In the genomic region with DNA sequence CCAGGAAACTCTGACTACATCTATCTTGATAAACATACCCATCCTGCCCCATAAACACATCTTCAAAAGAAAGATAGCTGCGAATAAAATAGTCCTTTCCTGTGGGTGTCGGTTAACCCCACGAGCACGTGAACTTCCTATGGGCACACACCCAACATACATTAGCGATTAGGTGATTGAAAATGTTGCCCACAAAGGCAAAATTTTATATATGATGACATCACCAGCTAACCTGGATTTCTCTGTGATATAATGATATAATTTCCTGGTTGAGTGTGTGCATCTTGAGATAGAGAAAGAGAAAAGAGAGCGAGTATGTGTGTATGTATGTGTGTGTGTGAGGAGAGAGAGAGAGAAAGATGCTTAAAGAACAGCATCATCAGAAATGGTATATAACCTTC, we compare ENCODE assay signal across 9 cellular contexts.
DNase-seq lines count a peak whose midpoint lies in the region; ATAC-seq and TF ChIP-seq lines count a peak whose summit lies in the region.
"Had no signal": no experiment of that assay in that cellular context is flagged by ENCODE, and none has a peak within 500 bp of the region (broad histone marks: within the 10 kb centered on the region; RNA-seq: fewer than 3 reads in every experiment).

No MANE protein-coding gene starts in this region.

- H3K9ac ChIP-seq in liver (ENCODE audit: low read depth in 1 of 2, low read length in 2 of 2): peak overlapping the region; percentile 54 to 76

- H3K27me3 Mint-ChIP-seq in chondrocyte (ENCODE audit: low read depth): no peaks in the 10 kb centered on the region

- peaks cover 3% of the 10 kb centered on the region for H3K36me3 Mint-ChIP-seq in chondrocyte (ENCODE audit: low read depth)

- WGBS in liver: 60% methylated on average over 6 of the region's 6 CpGs

- H3K27ac ChIP-seq in Panc1 (ENCODE audit: low read length): peak overlapping the region; percentile 99
- peak overlapping the region; percentile 23 to 27 for H3K27ac ChIP-seq in liver (ENCODE audit: low read depth in 1 of 2, low read length in 2 of 2)

- no peak overlapping the region for H3K4me3 Mint-ChIP-seq in chondrocyte (ENCODE audit: unreplicated experiment)
- H3K4me3 Mint-ChIP-seq: brain had no signal

- no peaks in the 10 kb centered on the region; the same call in none of the 2 replicates for H3K36me3 ChIP-seq in Panc1 (ENCODE audit: control insufficient read depth, insufficient read depth, low read length)
- H3K36me3 ChIP-seq in liver (ENCODE audit: control insufficient read depth in 4 of 4, insufficient read depth in 3 of 4, low read depth in 1 of 4, low read length in 3 of 4): no peaks in the 10 kb centered on the region

- TF ChIP-seq CTCF in GM12875 (IDR thresholded peaks at IDR 0.05; ENCODE audit: borderline replicate concordance, insufficient read depth, low read depth, low read length): no peak
- TF ChIP-seq CTCF in Panc1 (IDR thresholded peaks at IDR 0.05): no peak
- TF ChIP-seq CTCF in liver (IDR thresholded peaks at IDR 0.05; ENCODE audit: low read depth, low read length, missing input control): no peak
- TF ChIP-seq CTCF in chondrocyte (IDR thresholded peaks at IDR 0.05): no peak

- H3K4me3 ChIP-seq in GM12875 (ENCODE audit: low read depth, low read length) (peak overlapping the region; percentile 74), Panc1 (ENCODE audit: low read depth in 2 of 2, low read length in 2 of 2) (peak overlapping the region; percentile 70 to 88), liver (ENCODE audit: low read depth in 1 of 3, low read length in 3 of 3) (no peak overlapping the region)

- CTCF ChIA-PET in Panc1 (lab: Charles Lee): interaction anchor here (0.6 kb wide), 1 partner anchor 306 kb away, joined by 4 read pairs; no protein-coding TSS in a partner anchor

- no peaks in the 10 kb centered on the region for H3K9me3 Mint-ChIP-seq in chondrocyte (ENCODE audit: low read depth)

- no peak for TF ChIP-seq RAD21 in liver (IDR thresholded peaks at IDR 0.05)

- H3K4me1 ChIP-seq in Panc1 (ENCODE audit: control insufficient read depth, insufficient read depth, low read length): peaks cover 31% of the 10 kb centered on the region
- H3K4me1 ChIP-seq in liver (ENCODE audit: control insufficient read depth in 4 of 4, insufficient read depth in 4 of 4, low read length in 3 of 4): no peaks in the 10 kb centered on the region

- H3K9me3 ChIP-seq in Panc1 (ENCODE audit: control insufficient read depth, insufficient read depth, low read depth, low read length) (no peaks in the 10 kb centered on the region), liver (ENCODE audit: control insufficient read depth in 4 of 4, low read length in 3 of 4) (no peaks in the 10 kb centered on the region)

- intact Hi-C loops in Panc1 (cut with micrococcal nuclease; ENCODE audit: unreplicated experiment): loop anchor here (5.0 to 10.0 kb wide), 2 partner anchors 163 to 180 kb away; no protein-coding TSS in a partner anchor

- peaks cover 32% of the 10 kb centered on the region for H3K4me1 Mint-ChIP-seq in chondrocyte (ENCODE audit: low read depth)

- no peak for DNase-seq in Panc1 (ENCODE audit: low read depth, low spot score)
- peak; percentile 43 for DNase-seq in activated effector memory CD4-positive, alpha-beta T cell treated with Interleukin-2 at 50 U/mL for 16 hours
- peak; percentile 69 for DNase-seq in superior temporal gyrus (ENCODE audit: extremely low spot score)
- DNase-seq in chondrocyte (ENCODE audit: low spot score): no peak
- no peak for DNase-seq in hepatic stellate cell (ENCODE audit: low spot score)

- no peak overlapping the region for H3K27ac Mint-ChIP-seq in chondrocyte (ENCODE audit: unreplicated experiment)
- H3K27ac Mint-ChIP-seq: brain had no signal

- H3K27me3 ChIP-seq in Panc1 (ENCODE audit: control insufficient read depth, insufficient read depth, low read length) (no peaks in the 10 kb centered on the region), liver (ENCODE audit: control insufficient read depth in 4 of 4, insufficient read depth in 4 of 4, low read length in 3 of 4) (no peaks in the 10 kb centered on the region)

- no TSS peak for BruUV-seq in Panc1 (replicated peaks; lab: Mats Ljungman, UMichigan)

- POLR2A ChIA-PET in Panc1 (lab: Charles Lee): no interaction called here

- in situ Hi-C loops in Panc1 (cut with HindIII; ENCODE audit: low pct_unique_long_range_greater_than_20kb, low sequenced_read_pairs): no loop called here

- peak; percentile 8 for ATAC-seq in HG02852 (IDR thresholded peaks at IDR 0.05; ENCODE audit: unreplicated experiment)
- ATAC-seq in Panc1: peak; percentile 47

TF ChIP-seq in liver, 16 proteins besides CTCF, POLR2A, EP300 and RAD21:
- TF ChIP-seq NR2F2 (IDR thresholded peaks at IDR 0.05) (no peak), GABPA (IDR thresholded peaks at IDR 0.05 in 1 of 2, conservative IDR thresholded peaks at IDR 0.05 in 1 of 2) (no peak), SP1 (IDR thresholded peaks at IDR 0.05) (no peak), RXRA (IDR thresholded peaks at IDR 0.05) (no peak), JUND (IDR thresholded peaks at IDR 0.05) (no peak), HNF4G (IDR thresholded peaks at IDR 0.05) (no peak), YY1 (IDR thresholded peaks at IDR 0.05) (no peak), EGR1 (IDR thresholded peaks at IDR 0.05; ENCODE audit: low read depth in 2 of 2) (no peak), FOXA1 (IDR thresholded peaks at IDR 0.05) (no peak), HNF4A (conservative IDR thresholded peaks at IDR 0.05) (no peak), FOXA2 (IDR thresholded peaks at IDR 0.05) (no peak), TAF1 (conservative IDR thresholded peaks at IDR 0.05) (no peak)
- TF ChIP-seq, protein P1, sequence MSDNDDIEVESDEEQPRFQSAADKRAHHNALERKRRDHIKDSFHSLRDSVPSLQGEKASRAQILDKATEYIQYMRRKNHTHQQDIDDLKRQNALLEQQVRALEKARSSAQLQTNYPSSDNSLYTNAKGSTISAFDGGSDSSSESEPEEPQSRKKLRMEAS (IDR thresholded peaks at IDR 0.05): no peak
- TF ChIP-seq, protein P2, sequence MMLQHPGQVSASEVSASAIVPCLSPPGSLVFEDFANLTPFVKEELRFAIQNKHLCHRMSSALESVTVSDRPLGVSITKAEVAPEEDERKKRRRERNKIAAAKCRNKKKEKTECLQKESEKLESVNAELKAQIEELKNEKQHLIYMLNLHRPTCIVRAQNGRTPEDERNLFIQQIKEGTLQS (IDR thresholded peaks at IDR 0.05): no peak
- TF ChIP-seq, protein P3, sequence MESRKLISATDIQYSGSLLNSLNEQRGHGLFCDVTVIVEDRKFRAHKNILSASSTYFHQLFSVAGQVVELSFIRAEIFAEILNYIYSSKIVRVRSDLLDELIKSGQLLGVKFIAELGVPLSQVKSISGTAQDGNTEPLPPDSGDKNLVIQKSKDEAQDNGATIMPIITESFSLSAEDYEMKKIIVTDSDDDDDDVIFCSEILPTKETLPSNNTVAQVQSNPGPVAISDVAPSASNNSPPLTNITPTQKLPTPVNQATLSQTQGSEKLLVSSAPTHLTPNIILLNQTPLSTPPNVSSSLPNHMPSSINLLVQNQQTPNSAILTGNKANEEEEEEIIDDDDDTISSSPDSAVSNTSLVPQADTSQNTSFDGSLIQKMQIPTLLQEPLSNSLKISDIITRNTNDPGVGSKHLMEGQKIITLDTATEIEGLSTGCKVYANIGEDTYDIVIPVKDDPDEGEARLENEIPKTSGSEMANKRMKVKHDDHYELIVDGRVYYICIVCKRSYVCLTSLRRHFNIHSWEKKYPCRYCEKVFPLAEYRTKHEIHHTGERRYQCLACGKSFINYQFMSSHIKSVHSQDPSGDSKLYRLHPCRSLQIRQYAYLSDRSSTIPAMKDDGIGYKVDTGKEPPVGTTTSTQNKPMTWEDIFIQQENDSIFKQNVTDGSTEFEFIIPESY (IDR thresholded peaks at IDR 0.05): no peak
- TF ChIP-seq, protein P4, sequence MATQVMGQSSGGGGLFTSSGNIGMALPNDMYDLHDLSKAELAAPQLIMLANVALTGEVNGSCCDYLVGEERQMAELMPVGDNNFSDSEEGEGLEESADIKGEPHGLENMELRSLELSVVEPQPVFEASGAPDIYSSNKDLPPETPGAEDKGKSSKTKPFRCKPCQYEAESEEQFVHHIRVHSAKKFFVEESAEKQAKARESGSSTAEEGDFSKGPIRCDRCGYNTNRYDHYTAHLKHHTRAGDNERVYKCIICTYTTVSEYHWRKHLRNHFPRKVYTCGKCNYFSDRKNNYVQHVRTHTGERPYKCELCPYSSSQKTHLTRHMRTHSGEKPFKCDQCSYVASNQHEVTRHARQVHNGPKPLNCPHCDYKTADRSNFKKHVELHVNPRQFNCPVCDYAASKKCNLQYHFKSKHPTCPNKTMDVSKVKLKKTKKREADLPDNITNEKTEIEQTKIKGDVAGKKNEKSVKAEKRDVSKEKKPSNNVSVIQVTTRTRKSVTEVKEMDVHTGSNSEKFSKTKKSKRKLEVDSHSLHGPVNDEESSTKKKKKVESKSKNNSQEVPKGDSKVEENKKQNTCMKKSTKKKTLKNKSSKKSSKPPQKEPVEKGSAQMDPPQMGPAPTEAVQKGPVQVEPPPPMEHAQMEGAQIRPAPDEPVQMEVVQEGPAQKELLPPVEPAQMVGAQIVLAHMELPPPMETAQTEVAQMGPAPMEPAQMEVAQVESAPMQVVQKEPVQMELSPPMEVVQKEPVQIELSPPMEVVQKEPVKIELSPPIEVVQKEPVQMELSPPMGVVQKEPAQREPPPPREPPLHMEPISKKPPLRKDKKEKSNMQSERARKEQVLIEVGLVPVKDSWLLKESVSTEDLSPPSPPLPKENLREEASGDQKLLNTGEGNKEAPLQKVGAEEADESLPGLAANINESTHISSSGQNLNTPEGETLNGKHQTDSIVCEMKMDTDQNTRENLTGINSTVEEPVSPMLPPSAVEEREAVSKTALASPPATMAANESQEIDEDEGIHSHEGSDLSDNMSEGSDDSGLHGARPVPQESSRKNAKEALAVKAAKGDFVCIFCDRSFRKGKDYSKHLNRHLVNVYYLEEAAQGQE (IDR thresholded peaks at IDR 0.05): no peak

Comparison
In these comparisons a context has a peak if more than half of its experiments do, and no peak if none do; other contexts are left out.
1. H3K4me3 ChIP-seq: peak in GM12875 (single experiment) and Panc1 (2 of 2); none in liver (0 of 3).
2. DNase-seq: peak in activated effector memory CD4-positive, alpha-beta T cell treated with Interleukin-2 at 50 U/mL for 16 hours (single experiment) and superior temporal gyrus (single experiment); none in Panc1 (single experiment), chondrocyte (single experiment) and hepatic stellate cell (single experiment).